Comparison of ENCODE assay signal across 14 cellular contexts in the genomic region with DNA sequence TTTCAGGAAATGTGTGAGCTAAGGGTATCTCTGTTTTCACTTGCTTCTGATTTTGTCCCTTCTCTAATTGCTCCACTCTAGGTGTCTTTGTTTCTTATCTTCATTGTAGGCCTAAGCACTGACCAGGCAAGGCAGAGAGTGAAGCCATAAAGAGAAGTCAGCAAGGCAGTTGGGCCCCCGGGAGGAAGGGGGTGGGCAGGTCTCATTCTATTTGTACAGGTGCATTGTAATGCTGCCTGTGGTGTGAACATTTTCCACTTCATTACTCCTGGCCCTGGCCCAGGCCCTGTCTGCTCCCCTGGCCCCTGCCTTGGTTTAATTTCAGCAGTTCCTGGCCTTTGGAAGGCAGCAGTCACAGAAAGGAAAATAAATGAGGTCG.
DNase-seq lines count a peak whose midpoint lies in the region; ATAC-seq and TF ChIP-seq lines count a peak whose summit lies in the region.
"Had no signal": no experiment of that assay in that cellular context is flagged by ENCODE, and none has a peak within 500 bp of the region (broad histone marks: within the 10 kb centered on the region; RNA-seq: fewer than 3 reads in every experiment).

No MANE protein-coding gene starts in this region.

- no peaks in the 10 kb centered on the region for H3K36me3 Mint-ChIP-seq in activated naive CD4-positive, alpha-beta T cell treated with anti-CD3 and anti-CD28 coated beads for 36 hours (ENCODE audit: low read depth)
- no peaks in the 10 kb centered on the region for H3K36me3 Mint-ChIP-seq in activated naive CD8-positive, alpha-beta T cell treated with anti-CD3 and anti-CD28 coated beads for 36 hours
- H3K36me3 Mint-ChIP-seq: memory B cell; stimulated activated naive B cell treated with anti-CD40 and anti-IgM and Interleukin-4, amounts not matched to agents 10 μg/mL and 1 μg/mL and 100 μg/mL, for 72 hours had no signal

- no peak overlapping the region for H3K27ac ChIP-seq in thyroid gland
- no peak overlapping the region for H3K27ac ChIP-seq in heart left ventricle

- 49 to 53% methylated on average over 2 of the region's 2 CpGs for WGBS in thyroid gland, 2 donors
- WGBS in heart left ventricle, 4 donors, result 76 to 82% (median 78%) methylated on average over 2 of the region's 2 CpGs

- no peak for DNase-seq in activated naive CD4-positive, alpha-beta T cell treated with anti-CD3 and anti-CD28 coated beads for 36 hours
- DNase-seq in activated naive CD4-positive, alpha-beta T cell treated with Interleukin-2 at 50 U/mL for 16 hours, result no peak
- peak; percentile 96 for DNase-seq in NCI-H748 (lab: John Stamatoyannopoulos, UW; ENCODE audit: unreplicated experiment)
- DNase-seq in dermis microvascular lymphatic vessel endothelial cell (ENCODE audit: low read depth in 2 of 2), result peak; percentile 70 to 73
- DNase-seq in thyroid gland, result peak; percentile 48 to 58
- DNase-seq in activated naive CD8-positive, alpha-beta T cell treated with anti-CD3 and anti-CD28 coated beads for 36 hours, result no peak
- no peak for DNase-seq in heart left ventricle
- DNase-seq: activated CD4-positive, alpha-beta T cell treated with anti-CD3 and anti-CD28 coated beads, Interleukin-2, amount 10 ng/mL, durations not matched to agents 24 days and 14 days; activated effector memory CD4-positive, alpha-beta T cell treated with anti-CD3 and anti-CD28 coated beads, Interleukin-2, amount 50 U/mL, for 16 hours; Kasumi-1; stimulated activated CD4-positive, alpha-beta T cell treated with anti-CD3 and anti-CD28 coated beads, Interleukin-1b, Interleukin-23, amount 100 ng/mL, for 48 hours; stimulated activated naive B cell treated with anti-CD40 and anti-IgM and Interleukin-4, amounts not matched to agents 10 μg/mL and 1 μg/mL and 100 μg/mL, for 72 hours had no signal

- H3K36me3 ChIP-seq in thyroid gland (no peaks in the 10 kb centered on the region), heart left ventricle (no peaks in the 10 kb centered on the region)

- CTCF ChIA-PET in activated naive CD4-positive, alpha-beta T cell treated with anti-CD3 and anti-CD28 coated beads for 36 hours (lab: Charles Lee), result no interaction called here

- H3K4me3 Mint-ChIP-seq in activated naive CD4-positive, alpha-beta T cell treated with anti-CD3 and anti-CD28 coated beads for 36 hours, result no peak overlapping the region
- no peak overlapping the region for H3K4me3 Mint-ChIP-seq in activated naive CD8-positive, alpha-beta T cell treated with anti-CD3 and anti-CD28 coated beads for 36 hours
- H3K4me3 Mint-ChIP-seq: activated CD4-positive, alpha-beta T cell treated with anti-CD3 and anti-CD28 coated beads, Interleukin-2, amount 10 ng/mL, durations not matched to agents 24 days and 14 days; memory B cell; stimulated activated naive B cell treated with anti-CD40 and anti-IgM and Interleukin-4, amounts not matched to agents 10 μg/mL and 1 μg/mL and 100 μg/mL, for 72 hours had no signal

- H3K4me1 ChIP-seq in thyroid gland (peaks cover 11 to 16% of the 10 kb centered on the region in 2 donors), heart left ventricle (peaks cover 0 to 22% (median 17%) of the 10 kb centered on the region in 12 donors)

- H3K27ac Mint-ChIP-seq in activated naive CD4-positive, alpha-beta T cell treated with anti-CD3 and anti-CD28 coated beads for 36 hours, result peak overlapping the region; percentile 17
- no peak overlapping the region for H3K27ac Mint-ChIP-seq in activated naive CD8-positive, alpha-beta T cell treated with anti-CD3 and anti-CD28 coated beads for 36 hours
- H3K27ac Mint-ChIP-seq: activated CD4-positive, alpha-beta T cell treated with anti-CD3 and anti-CD28 coated beads, Interleukin-2, amount 10 ng/mL, durations not matched to agents 24 days and 14 days; memory B cell; stimulated activated naive B cell treated with anti-CD40 and anti-IgM and Interleukin-4, amounts not matched to agents 10 μg/mL and 1 μg/mL and 100 μg/mL, for 72 hours had no signal

- H3K9me3 Mint-ChIP-seq in activated naive CD4-positive, alpha-beta T cell treated with anti-CD3 and anti-CD28 coated beads for 36 hours, result no peaks in the 10 kb centered on the region
- H3K9me3 Mint-ChIP-seq in activated naive CD8-positive, alpha-beta T cell treated with anti-CD3 and anti-CD28 coated beads for 36 hours, result no peaks in the 10 kb centered on the region
- H3K9me3 Mint-ChIP-seq: memory B cell had no signal

- H3K27me3 ChIP-seq in thyroid gland (no peaks in the 10 kb centered on the region), heart left ventricle (no peaks in the 10 kb centered on the region)

- H3K4me3 ChIP-seq in thyroid gland (replicated peaks in 1 of 3), result no peak overlapping the region
- no peak overlapping the region for H3K4me3 ChIP-seq in heart left ventricle

- no peaks in the 10 kb centered on the region for H3K27me3 Mint-ChIP-seq in activated naive CD4-positive, alpha-beta T cell treated with anti-CD3 and anti-CD28 coated beads for 36 hours (ENCODE audit: low read depth)
- H3K27me3 Mint-ChIP-seq in activated naive CD8-positive, alpha-beta T cell treated with anti-CD3 and anti-CD28 coated beads for 36 hours, result no peaks in the 10 kb centered on the region
- H3K27me3 Mint-ChIP-seq: stimulated activated naive B cell treated with anti-CD40 and anti-IgM and Interleukin-4, amounts not matched to agents 10 μg/mL and 1 μg/mL and 100 μg/mL, for 72 hours had no signal

- H3K9me3 ChIP-seq in thyroid gland (no peaks in the 10 kb centered on the region), heart left ventricle (no peaks in the 10 kb centered on the region)

- no peaks in the 10 kb centered on the region for H3K4me1 Mint-ChIP-seq in activated naive CD4-positive, alpha-beta T cell treated with anti-CD3 and anti-CD28 coated beads for 36 hours (ENCODE audit: low read depth)
- no peaks in the 10 kb centered on the region for H3K4me1 Mint-ChIP-seq in activated naive CD8-positive, alpha-beta T cell treated with anti-CD3 and anti-CD28 coated beads for 36 hours
- H3K4me1 Mint-ChIP-seq: activated CD4-positive, alpha-beta T cell treated with anti-CD3 and anti-CD28 coated beads, Interleukin-2, amount 10 ng/mL, durations not matched to agents 24 days and 14 days had no signal

- TF ChIP-seq POLR2A in thyroid gland (IDR thresholded peaks at IDR 0.05) (no peak), heart left ventricle (IDR thresholded peaks at IDR 0.05) (no peak)

- TF ChIP-seq CTCF in thyroid gland (IDR thresholded peaks at IDR 0.05) (no peak), heart left ventricle (IDR thresholded peaks at IDR 0.05) (no peak)

- no peak for ATAC-seq in HG03095 (IDR thresholded peaks at IDR 0.05; ENCODE audit: unreplicated experiment)
- ATAC-seq in heart left ventricle, result no peak
- ATAC-seq: stimulated activated naive B cell treated with anti-CD40 and anti-IgM and Interleukin-4, amounts not matched to agents 10 μg/mL and 1 μg/mL and 100 μg/mL, for 72 hours had no signal

- intact Hi-C loops in activated naive CD4-positive, alpha-beta T cell treated with anti-CD3 and anti-CD28 coated beads for 36 hours (cut with micrococcal nuclease), result no loop called here
- intact Hi-C loops in thyroid gland (cut with DNase I), result no loop called here
- intact Hi-C loops in heart left ventricle (cut with DNase I), result no loop called here

Comparison
In these comparisons a context has a peak if more than half of its experiments do, and no peak if none do; other contexts are left out.
1. DNase-seq: peak in NCI-H748 (single experiment), dermis microvascular lymphatic vessel endothelial cell (2 of 2) and thyroid gland (2 of 2); none in activated naive CD4-positive, alpha-beta T cell treated with anti-CD3 and anti-CD28 coated beads for 36 hours (single experiment), activated naive CD4-positive, alpha-beta T cell treated with Interleukin-2 at 50 U/mL for 16 hours (single experiment), activated naive CD8-positive, alpha-beta T cell treated with anti-CD3 and anti-CD28 coated beads for 36 hours (single experiment) and heart left ventricle (0 of 5).